Comparison of ENCODE assay signal across 11 cellular contexts in the genomic region with DNA sequence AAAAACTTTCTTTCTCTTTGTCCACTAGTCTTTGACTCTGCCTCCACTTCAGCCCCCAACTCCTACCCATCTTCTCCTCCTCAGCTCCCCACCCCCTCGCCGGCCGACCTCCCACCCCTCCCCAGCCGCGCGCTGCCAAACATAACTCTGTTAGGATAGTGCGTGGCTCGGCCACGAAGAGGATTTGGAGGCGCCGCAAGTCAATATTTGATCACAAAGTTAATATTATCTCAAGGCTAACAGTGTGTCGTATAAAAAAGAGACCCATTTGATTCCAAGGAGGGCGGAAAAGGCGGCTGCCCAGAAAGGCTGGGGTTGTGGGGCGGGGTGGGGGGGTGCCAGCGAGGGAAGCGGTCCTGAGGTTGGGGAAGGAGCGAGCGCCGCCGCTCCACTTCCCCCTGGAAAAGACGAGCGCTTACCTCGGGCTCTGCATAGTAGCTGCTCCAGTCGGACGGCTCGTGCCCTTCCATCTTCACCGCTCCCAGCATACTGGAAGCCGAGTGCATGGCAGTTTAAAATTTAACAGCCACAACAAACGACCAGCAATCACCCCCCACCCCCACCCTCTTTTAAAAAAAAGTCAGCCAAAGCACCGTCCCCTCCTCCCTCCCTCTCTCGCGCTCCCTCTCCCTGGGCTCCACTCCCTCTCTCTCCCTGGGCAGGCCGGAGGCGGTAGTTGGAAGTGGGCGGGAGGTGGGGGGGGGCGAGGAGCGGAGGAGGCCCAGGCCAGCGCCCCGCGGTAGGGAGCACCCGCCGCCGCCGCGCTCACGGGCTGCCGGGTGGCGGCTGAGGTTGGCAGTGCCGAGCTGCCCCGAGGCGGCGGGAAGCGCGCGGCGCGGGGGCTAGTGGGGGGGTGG. TPM values are rescaled to one million over a fixed set of nuclear protein-coding genes. Genes with fewer than 3 reads are reported as not detected.
DNase-seq lines count a peak whose midpoint lies in the region; ATAC-seq, FAIRE-seq and TF ChIP-seq lines count a peak whose summit lies in the region.
"Had no signal": no experiment of that assay in that cellular context is flagged by ENCODE, and none has a peak within 500 bp of the region (broad histone marks: within the 10 kb centered on the region; RNA-seq: fewer than 3 reads in every experiment).

Gene FOXA2, minus strand, starts transcription at position 800 of the 857 bp plus-strand sequence. Its CDS starts 294 bp downstream, at position 506.

- H3K4me3 ChIP-seq in A549 (peak within 1 kb of the TSS; percentile 79), lung (peak within 1 kb of the TSS; percentile 65)

- H3K27ac Mint-ChIP-seq in WTC11, result no peak within 1 kb of the TSS
- no peak within 1 kb of the TSS for H3K27ac Mint-ChIP-seq in immature natural killer cell

- H3K9me3 Mint-ChIP-seq in WTC11 (no peaks in the 10 kb centered on the region), immature natural killer cell (peaks cover 0 to 24% (median under 1%) of the 10 kb centered on the region in 6 donors)

- peak; percentile 72 for TF ChIP-seq POLR2A in A549 (IDR thresholded peaks at IDR 0.05; ENCODE audit: low read length)

- no peak; a peak in 1 of 5 replicates for TF ChIP-seq EP300 in A549 (IDR thresholded peaks at IDR 0.05)

- DNase-seq in A549 (ENCODE audit: low read depth in 1 of 2, low spot score in 1 of 2) (peak; percentile 75 to 96), HT1080 (ENCODE audit: low read depth) (peak; percentile 47), WTC11 (ENCODE audit: low spot score) (peak; percentile 61), lung (ENCODE audit: low spot score) (peak; percentile 90), immature natural killer cell (no peak), SIG-M5 treated with dmso at 0.1 percent for 504 hours (lab: John Stamatoyannopoulos, UW; ENCODE audit: unreplicated experiment) (no peak)
- no peak for DNase-seq in stimulated activated naive CD8-positive, alpha-beta T cell treated with anti-CD3 and anti-CD28 coated beads, Interleukin-15, Interleukin-2, amounts not matched to agents 100 U/mL and 50 U/mL, for 24 hours
- no peak for DNase-seq in activated naive CD4-positive, alpha-beta T cell treated with anti-CD3 and anti-CD28 coated beads, Interleukin-2, amount 50 U/mL, for 16 hours
- DNase-seq: IMR-90 had no signal

- no peaks in the 10 kb centered on the region for H3K27me3 ChIP-seq in lung (ENCODE audit: control insufficient read depth, insufficient read depth)

- peaks cover 52% of the 10 kb centered on the region for H3K4me1 ChIP-seq in A549
- peaks cover 6 to 12% of the 10 kb centered on the region in 2 donors for H3K4me1 ChIP-seq in lung (ENCODE audit: control insufficient read depth in 2 of 2, insufficient read depth in 2 of 2, low read length in 2 of 2)

- no peak for FAIRE-seq in A549 (lab: Jason Lieb, UNC)
- FAIRE-seq: TTC549 had no signal

- POLR2A ChIA-PET in A549 (lab: Yijun Ruan, JAX) (interaction anchor here (0.6 to 1.8 kb wide), 13 partner anchors 9 to 741 kb away, joined by 3 to 17 read pairs (median 4); no protein-coding TSS in a partner anchor), WTC11 (lab: Charles Lee) (interaction anchor here (1.0 kb wide), 1 partner anchor 10 kb away, joined by 3 read pairs; no protein-coding TSS in a partner anchor)

- H3K4me1 Mint-ChIP-seq in WTC11 (peaks cover 52% of the 10 kb centered on the region), immature natural killer cell (no peaks in the 10 kb centered on the region)

- H3K4me3 Mint-ChIP-seq in WTC11 (peak within 1 kb of the TSS; percentile 79), immature natural killer cell (no peak within 1 kb of the TSS)

- H3K36me3 Mint-ChIP-seq in WTC11 (peaks cover 7% of the 10 kb centered on the region; the same call in 1 of the 2 replicates), immature natural killer cell (peaks cover 0 to 8% (median 0%) of the 10 kb centered on the region in 3 donors)

- H3K27me3 Mint-ChIP-seq in WTC11 (ENCODE audit: low read depth), result peaks cover 94% of the 10 kb centered on the region
- H3K27me3 Mint-ChIP-seq in immature natural killer cell (ENCODE audit: low read depth in 3 of 3), result peaks cover 12 to 25% (median 17%) of the 10 kb centered on the region in 3 donors

- no peaks in the 10 kb centered on the region for H3K9me3 ChIP-seq in A549
- peaks cover 2% of the 10 kb centered on the region in 2 donors for H3K9me3 ChIP-seq in lung (ENCODE audit: control insufficient read depth in 2 of 2, insufficient read depth in 1 of 2, low read length in 1 of 2)

- WGBS in A549 (ENCODE audit: missing lambda C conversion rate), result 1% methylated on average over 39 of the region's 58 CpGs
- WGBS in lung, 2 donors, result 1 to 2% methylated on average over 43 to 53 of the region's 58 CpGs

- peak; percentile 63 to 71 for ATAC-seq in A549
- peak; percentile 7 for ATAC-seq in WTC11
- peak; percentile 59 for ATAC-seq in lung (ENCODE audit: insufficient read depth, low FRiP score)
- no peak for ATAC-seq in stimulated activated naive CD8-positive, alpha-beta T cell treated with anti-CD3 and anti-CD28 coated beads, Interleukin-15, Interleukin-2, amounts not matched to agents 100 U/mL and 50 U/mL, for 24 hours

- TF ChIP-seq RAD21 in A549 (conservative IDR thresholded peaks at IDR 0.05 in 1 of 2, IDR thresholded peaks at IDR 0.05 in 1 of 2), result peak; percentile 0 to 52; a peak in 4 of 5 replicates

- CTCF ChIA-PET in A549 (lab: Yijun Ruan, JAX) (interaction anchor here (0.9 to 7.3 kb wide), 15 partner anchors 9 to 757 kb away, joined by 3 to 276 read pairs (median 5); no protein-coding TSS in a partner anchor), WTC11 (lab: Charles Lee) (interaction anchor here (0.6 to 2.1 kb wide), 15 partner anchors 9 to 891 kb away, joined by 3 to 10 read pairs (median 3); no protein-coding TSS in a partner anchor)

- TF ChIP-seq CTCF in A549 (IDR thresholded peaks at IDR 0.05) (no peak), WTC11 (IDR thresholded peaks at IDR 0.05) (no peak), lung (IDR thresholded peaks at IDR 0.05; ENCODE audit: control extremely low read depth, extremely low read depth) (no peak)

- peak within 1 kb of the TSS; percentile 84 for H3K4me2 ChIP-seq in A549

- H3K36me3 ChIP-seq in lung (ENCODE audit: control insufficient read depth in 2 of 2, insufficient read depth in 2 of 2, low read length in 2 of 2), result no peaks in the 10 kb centered on the region

- H3K27ac ChIP-seq in A549 (peak within 1 kb of the TSS; percentile 94 to 96), lung (ENCODE audit: low read depth in 1 of 2, low read length in 1 of 2) (peak within 1 kb of the TSS in 1 of 2 donors; percentile 91)

TF ChIP-seq in A549, 52 proteins besides CTCF, POLR2A, EP300 and RAD21 (continues in another document):
- no peak for TF ChIP-seq HES2 (IDR thresholded peaks at IDR 0.05)
- TF ChIP-seq E2F6 (IDR thresholded peaks at IDR 0.05; ENCODE audit: borderline replicate concordance, low read depth), result 0 out of 2 replicates have a peak, but pooled peaks have one; percentile 26
- TF ChIP-seq RCOR1 (IDR thresholded peaks at IDR 0.05; ENCODE audit: low read depth, low read length), result no peak
- TF ChIP-seq MYC (IDR thresholded peaks at IDR 0.05; ENCODE audit: borderline replicate concordance, low read length), result peak; percentile 36; the same call in 1 of the 2 replicates
- TF ChIP-seq EHMT2 (IDR thresholded peaks at IDR 0.05; ENCODE audit: low read depth), result no peak

TF ChIP-seq in WTC11, 78 proteins besides CTCF, POLR2A, EP300 and RAD21:
- no peak for TF ChIP-seq HMGA2 (CRISPR knock-in tag; IDR thresholded peaks at IDR 0.05)
- peak; percentile 92 for TF ChIP-seq ZNF263 (CRISPR knock-in tag; IDR thresholded peaks at IDR 0.05; ENCODE audit: low read depth)
TF ChIP-seq in WTC11: peak in this region for 1.

RNA-seq across cellular contexts. Expression of gene FOXA2, which starts in this region (rescaled TPM):
- 7.4 and 8.3 TPM in 2 replicates for polyA plus RNA-seq in A549 (2011; rRNA removed)
- 13.2 and 20.1 TPM in 2 replicates for polyA plus RNA-seq in A549 (2012; cell fraction: cytosol; rRNA removed)
- 24.6 and 38.1 TPM in 2 replicates for polyA plus RNA-seq in A549 (2012; cell fraction: nucleus; rRNA removed)
- 16.7 to 20.7 TPM (median 20.3 TPM) in 3 replicates for polyA plus RNA-seq in A549 (2017; fragmentation: RNase III; extraction: RNeasy Plus Mini Kit Qiagen cat#74134 plus additional on column Dnase treatment)
- polyA minus RNA-seq in A549 (2011; rRNA and poly(A)+ RNA removed), result 6.1 and 8.4 TPM in 2 replicates
- total RNA-seq in HT1080 (2014; rRNA removed; shearing (Covaris generic)), result 4.2 and 4.9 TPM in 2 replicates
- 1.5 and 2.0 TPM in 2 replicates for polyA plus RNA-seq in HT1080 (2015; cell fraction: cytosol; rRNA removed)
- polyA plus RNA-seq in HT1080 (2015; cell fraction: nucleus; rRNA removed), result 1.6 and 2.2 TPM in 2 replicates
- 1.3 to 3.1 TPM (median 1.3 TPM) in 3 replicates for total RNA-seq in WTC11 (2021)
- 10 to 100 TPM; 10.4 to 39.5 TPM for total RNA-seq in lung
- 10 to 100 TPM in 1 of 2 donors, 1 to 10 TPM in 1; 10.0 to 24.8 TPM for polyA plus RNA-seq in lung
- not detected for polyA plus RNA-seq in immature natural killer cell
- total RNA-seq: IMR-90, mononuclear cell had no signal
- polyA plus RNA-seq: IMR-90 had no signal

Comparison
In these comparisons a context has a peak if more than half of its experiments do, and no peak if none do; other contexts are left out.
1. RNA of gene FOXA2 (polyA plus RNA-seq): 10.0 to 24.8 TPM in lung and 7.4 to 38.1 TPM in A549; not detected in immature natural killer cell; every median in the first group is over 4 times any median in the second.
2. DNase-seq: peak in A549 (2 of 2), HT1080 (single experiment), WTC11 (single experiment) and lung (single experiment); none in stimulated activated naive CD8-positive, alpha-beta T cell treated with anti-CD3 and anti-CD28 coated beads, Interleukin-15, Interleukin-2, amounts not matched to agents 100 U/mL and 50 U/mL, for 24 hours (single experiment), immature natural killer cell (0 of 3), activated naive CD4-positive, alpha-beta T cell treated with anti-CD3 and anti-CD28 coated beads, Interleukin-2, amount 50 U/mL, for 16 hours (single experiment) and SIG-M5 treated with dmso at 0.1 percent for 504 hours (single experiment).
3. Of the 8 proteins assayed by ChIP-seq in both WTC11 and A549: peak only in WTC11: none; only in A549: MAX; in both: none; in neither: 7.